Comparison of ENCODE assay signal across 13 cellular contexts in the genomic region with DNA sequence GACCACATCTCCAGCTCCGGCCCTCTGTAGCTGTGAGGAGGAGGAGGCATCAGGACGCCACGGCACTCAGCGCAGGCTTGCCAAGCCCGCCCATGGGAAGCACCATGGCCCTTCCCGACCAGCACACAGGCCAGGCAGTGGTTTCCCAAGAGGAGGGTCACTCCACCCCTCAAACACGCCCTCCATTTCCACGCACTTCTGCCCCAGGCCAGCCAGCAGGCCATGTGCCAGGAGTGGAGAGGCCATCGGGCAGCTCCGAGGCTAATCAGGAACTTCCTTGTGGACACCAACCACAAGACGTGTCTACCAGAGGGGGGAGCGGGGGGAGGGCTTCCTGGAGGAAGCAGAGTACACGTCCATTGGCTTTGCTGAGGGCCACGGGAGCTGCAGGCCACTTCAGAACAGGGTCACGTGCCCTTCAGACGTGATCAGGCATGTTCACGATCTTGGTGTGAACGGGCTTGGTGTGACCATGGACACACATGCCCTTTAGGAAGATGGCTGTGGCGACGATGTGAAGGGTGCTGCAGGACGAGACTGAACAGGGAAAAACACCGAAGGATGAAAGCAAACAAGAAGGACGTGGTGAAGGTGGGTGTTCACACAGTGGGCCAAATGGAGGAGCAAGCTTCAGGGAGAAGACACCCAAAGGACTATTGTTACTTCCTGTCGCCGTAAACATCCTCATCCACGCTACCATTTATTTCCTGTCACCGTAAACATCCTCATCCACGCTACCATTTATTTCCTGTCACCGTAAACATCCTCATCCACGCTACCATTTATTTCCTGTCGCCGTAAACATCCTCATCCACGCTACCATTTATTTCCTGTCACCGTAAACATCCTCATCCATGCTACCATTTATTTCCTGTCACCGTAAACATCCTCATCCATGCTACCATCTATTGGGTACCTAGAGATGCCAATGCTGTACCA. TPM values are rescaled to one million over a fixed set of nuclear protein-coding genes. Genes with fewer than 3 reads are reported as not detected.
DNase-seq lines count a peak whose midpoint lies in the region; ATAC-seq and TF ChIP-seq lines count a peak whose summit lies in the region.
"Had no signal": no experiment of that assay in that cellular context is flagged by ENCODE, and none has a peak within 500 bp of the region (broad histone marks: within the 10 kb centered on the region; RNA-seq: fewer than 3 reads in every experiment).

No MANE protein-coding gene starts in this region.

- peak in 2 of 3 donors; percentile 75 to 76 for DNase-seq in CD4-positive, CD25-positive, alpha-beta regulatory T cell
- DNase-seq in body of pancreas (no peak), NCI-H345 (lab: John Stamatoyannopoulos, UW) (no peak), islet precursor cell (no peak)
- DNase-seq in naive thymus-derived CD8-positive, alpha-beta T cell = peak in 8 of 10 donors; percentile 31 to 80 (median 64)
- DNase-seq: KBM-7, NCI-H1930 had no signal

- peak overlapping the region; percentile 49 for H3K4me3 ChIP-seq in CD4-positive, CD25-positive, alpha-beta regulatory T cell (ENCODE audit: low read depth, low read length)
- H3K4me3 ChIP-seq in body of pancreas = no peak overlapping the region
- H3K4me3 ChIP-seq: esophagus muscularis mucosa, HAP-1 had no signal

- no peak for TF ChIP-seq CTCF in body of pancreas (IDR thresholded peaks at IDR 0.05)

- H3K9me3 Mint-ChIP-seq in CD4-positive, CD25-positive, alpha-beta regulatory T cell = peaks cover 0 to 6% (median 0%) of the 10 kb centered on the region in 7 donors
- peaks cover 0 to 1% (median 0%) of the 10 kb centered on the region in 3 donors for H3K9me3 Mint-ChIP-seq in IgD-negative memory B cell
- peaks cover 0 to 3% (median 0%) of the 10 kb centered on the region in 9 donors for H3K9me3 Mint-ChIP-seq in naive thymus-derived CD8-positive, alpha-beta T cell

- WGBS in body of pancreas, 2 donors = 81 to 82% methylated on average over 24 to 35 of the region's 35 CpGs

- H3K27me3 ChIP-seq in CD4-positive, CD25-positive, alpha-beta regulatory T cell (ENCODE audit: control insufficient read depth, insufficient read depth, low read length) = no peaks in the 10 kb centered on the region
- H3K27me3 ChIP-seq in body of pancreas = no peaks in the 10 kb centered on the region
- H3K27me3 ChIP-seq: esophagus muscularis mucosa had no signal

- TF ChIP-seq POLR2A in body of pancreas (IDR thresholded peaks at IDR 0.05) = no peak

- peak overlapping the region; percentile 81 for H3K27ac ChIP-seq in CD4-positive, CD25-positive, alpha-beta regulatory T cell (ENCODE audit: insufficient read depth, low read length, poor library complexity, severe bottlenecking)
- H3K27ac ChIP-seq in body of pancreas = no peak overlapping the region
- H3K27ac ChIP-seq: C4-2B, esophagus muscularis mucosa had no signal

- no peaks in the 10 kb centered on the region for H3K9me3 ChIP-seq in CD4-positive, CD25-positive, alpha-beta regulatory T cell (ENCODE audit: control insufficient read depth in 2 of 2, low read length in 2 of 2)
- no peaks in the 10 kb centered on the region for H3K9me3 ChIP-seq in body of pancreas
- H3K9me3 ChIP-seq: esophagus muscularis mucosa, HAP-1 had no signal

- peaks cover 25% of the 10 kb centered on the region for H3K36me3 Mint-ChIP-seq in CD4-positive, CD25-positive, alpha-beta regulatory T cell
- H3K36me3 Mint-ChIP-seq in IgD-negative memory B cell = peaks cover 2% of the 10 kb centered on the region
- peaks cover 0 to 32% (median 23%) of the 10 kb centered on the region in 3 donors for H3K36me3 Mint-ChIP-seq in naive thymus-derived CD8-positive, alpha-beta T cell

- peak overlapping the region; percentile 70 to 92 (median 88) for H3K4me3 Mint-ChIP-seq in CD4-positive, CD25-positive, alpha-beta regulatory T cell
- H3K4me3 Mint-ChIP-seq in IgD-negative memory B cell = peak overlapping the region; percentile 34 to 89 (median 76)
- H3K4me3 Mint-ChIP-seq in naive thymus-derived CD8-positive, alpha-beta T cell = peak overlapping the region; percentile 81 to 99 (median 92)

- H3K36me3 ChIP-seq in CD4-positive, CD25-positive, alpha-beta regulatory T cell (ENCODE audit: control insufficient read depth, insufficient read depth, low read length) = peaks cover 7% of the 10 kb centered on the region
- no peaks in the 10 kb centered on the region for H3K36me3 ChIP-seq in body of pancreas (replicated peaks in 1 of 2; ENCODE audit: insufficient read depth in 1 of 2, low read depth in 2 of 2)
- H3K36me3 ChIP-seq: esophagus muscularis mucosa had no signal

- H3K4me1 ChIP-seq in CD4-positive, CD25-positive, alpha-beta regulatory T cell (ENCODE audit: control insufficient read depth, insufficient read depth, low read length, poor library complexity, severe bottlenecking) = peaks cover 75% of the 10 kb centered on the region
- peaks cover 2% of the 10 kb centered on the region for H3K4me1 ChIP-seq in body of pancreas
- H3K4me1 ChIP-seq: HAP-1 had no signal

- ATAC-seq in CD4-positive, CD25-positive, alpha-beta regulatory T cell (ENCODE audit: low read depth in 2 of 2) = peak; percentile 31 to 44
- ATAC-seq in body of pancreas (peak; percentile 27), HG03095 (IDR thresholded peaks at IDR 0.05; ENCODE audit: unreplicated experiment) (no peak), HG02885 (IDR thresholded peaks at IDR 0.05; ENCODE audit: poor library complexity, unreplicated experiment) (no peak)
- ATAC-seq in naive thymus-derived CD8-positive, alpha-beta T cell = peak; percentile 33 to 44

- POLR2A ChIA-PET in naive thymus-derived CD8-positive, alpha-beta T cell (lab: Charles Lee) = interaction anchor here (0.5 to 17.2 kb wide), 15 partner anchors 9 to 595 kb away, joined by 3 to 473 read pairs (median 5); partner anchors contain the start of genes HDLBP, ING5, PASK and PPP1R7

- peaks cover 16 to 78% (median 38%) of the 10 kb centered on the region in 4 donors for H3K4me1 Mint-ChIP-seq in CD4-positive, CD25-positive, alpha-beta regulatory T cell
- H3K4me1 Mint-ChIP-seq in IgD-negative memory B cell = peaks cover 33 to 49% (median 43%) of the 10 kb centered on the region in 3 donors
- H3K4me1 Mint-ChIP-seq in naive thymus-derived CD8-positive, alpha-beta T cell = peaks cover 23 to 84% (median 66%) of the 10 kb centered on the region in 4 donors

- intact Hi-C loops in body of pancreas (cut with DNase I) = no loop called here

- H3K27ac Mint-ChIP-seq in CD4-positive, CD25-positive, alpha-beta regulatory T cell = peak overlapping the region; percentile 98 to 99 (median 99)
- H3K27ac Mint-ChIP-seq in IgD-negative memory B cell = peak overlapping the region; percentile 88 to 96 (median 92)
- peak overlapping the region; percentile 92 to 99 (median 98) for H3K27ac Mint-ChIP-seq in naive thymus-derived CD8-positive, alpha-beta T cell

- H3K27me3 Mint-ChIP-seq in CD4-positive, CD25-positive, alpha-beta regulatory T cell = peaks cover 4% of the 10 kb centered on the region
- no peaks in the 10 kb centered on the region for H3K27me3 Mint-ChIP-seq in IgD-negative memory B cell
- no peaks in the 10 kb centered on the region for H3K27me3 Mint-ChIP-seq in naive thymus-derived CD8-positive, alpha-beta T cell

RNA-seq across cellular contexts. Expression of gene MTERF4, which starts 6.5 kb away (rescaled TPM):
- total RNA-seq in CD4-positive, CD25-positive, alpha-beta regulatory T cell = 105 TPM
- 10 to 100 TPM; 50.0 to 75.7 (median 62.2) TPM for polyA plus RNA-seq in CD4-positive, CD25-positive, alpha-beta regulatory T cell
- 65.6 TPM for polyA plus RNA-seq in IgD-negative memory B cell
- 10 to 100 TPM; 17.1 to 39.2 TPM for total RNA-seq in body of pancreas
- 100 to 1,000 TPM; 265 to 270 TPM for total RNA-seq in naive thymus-derived CD8-positive, alpha-beta T cell
- polyA plus RNA-seq in naive thymus-derived CD8-positive, alpha-beta T cell = 10 to 100 TPM; 46.4 to 82.1 (median 57.8) TPM

RNA-seq across cellular contexts. Expression of gene PASK, which starts 40.7 kb away (rescaled TPM):
- 160 TPM for total RNA-seq in CD4-positive, CD25-positive, alpha-beta regulatory T cell
- 10 to 100 TPM; 15.9 to 38.3 (median 21.7) TPM for polyA plus RNA-seq in CD4-positive, CD25-positive, alpha-beta regulatory T cell
- polyA plus RNA-seq in IgD-negative memory B cell = 10.3 TPM
- 10 to 100 TPM in 1 of 2 donors, 1 to 10 TPM in 1; 7.5 to 15.8 TPM for total RNA-seq in body of pancreas
- 100 to 1,000 TPM; 550 to 574 TPM for total RNA-seq in naive thymus-derived CD8-positive, alpha-beta T cell
- polyA plus RNA-seq in naive thymus-derived CD8-positive, alpha-beta T cell = 10 to 100 TPM; 68.3 to 78.7 (median 69.9) TPM

RNA-seq across cellular contexts. Expression of gene PPP1R7, which starts 41.7 kb away (rescaled TPM):
- 68.0 TPM for total RNA-seq in CD4-positive, CD25-positive, alpha-beta regulatory T cell
- polyA plus RNA-seq in CD4-positive, CD25-positive, alpha-beta regulatory T cell = 100 to 1,000 TPM in 3 of 4 donors, 10 to 100 TPM in 1; 90.5 to 150 (median 108) TPM
- polyA plus RNA-seq in IgD-negative memory B cell = 94.7 TPM
- total RNA-seq in body of pancreas = 10 to 100 TPM; 27.0 to 99.4 TPM
- total RNA-seq in naive thymus-derived CD8-positive, alpha-beta T cell = 10 to 100 TPM; 60.4 to 65.4 TPM
- 100 to 1,000 TPM; 109 to 115 (median 112) TPM for polyA plus RNA-seq in naive thymus-derived CD8-positive, alpha-beta T cell

Comparison
In these comparisons a context has a peak if more than half of its experiments do, and no peak if none do; other contexts are left out.
1. ATAC-seq: peak in CD4-positive, CD25-positive, alpha-beta regulatory T cell (2 of 2), body of pancreas (single experiment) and naive thymus-derived CD8-positive, alpha-beta T cell (2 of 2); none in HG03095 (single experiment) and HG02885 (single experiment).
2. DNase-seq: peak in CD4-positive, CD25-positive, alpha-beta regulatory T cell (2 of 3) and naive thymus-derived CD8-positive, alpha-beta T cell (8 of 10); none in body of pancreas (0 of 4), NCI-H345 (single experiment) and islet precursor cell (single experiment).
3. Peak in every context shown above with its lines, with median percentiles within 50 percentile points of each other: H3K27ac Mint-ChIP-seq and H3K4me3 Mint-ChIP-seq.